Comparison of ENCODE assay signal across 13 cellular contexts in the genomic region with DNA sequence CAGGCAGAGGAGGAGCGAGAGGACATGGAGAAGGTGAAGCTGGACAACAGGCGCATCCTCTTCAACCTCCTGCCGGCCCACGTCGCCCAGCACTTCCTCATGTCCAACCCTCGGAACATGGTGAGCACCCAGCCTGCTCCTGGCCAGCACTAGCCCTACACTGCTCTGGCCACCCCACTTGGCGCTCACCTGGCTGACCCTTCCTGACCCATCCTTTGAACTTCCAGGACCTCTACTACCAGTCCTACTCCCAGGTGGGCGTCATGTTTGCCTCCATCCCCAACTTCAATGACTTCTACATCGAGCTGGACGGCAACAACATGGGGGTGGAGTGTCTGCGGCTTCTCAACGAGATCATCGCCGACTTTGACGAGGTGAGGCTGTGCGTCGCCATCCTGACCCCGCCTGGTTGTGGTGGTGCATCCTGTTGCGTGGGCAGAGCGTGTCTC.
"Had no signal": no experiment of that assay in that cellular context is flagged by ENCODE, and none has a peak within 500 bp of the region (broad histone marks: within the 10 kb centered on the region; RNA-seq: fewer than 3 reads in every experiment).

No MANE protein-coding gene starts in this region.

- H3K4me3 ChIP-seq: SJSA1, thoracic aorta, vagina had no signal

- H3K27me3 ChIP-seq: vagina had no signal

- H3K27ac ChIP-seq: foreskin keratinocyte, SJSA1, thoracic aorta, vagina had no signal

- DNase-seq: activated CD4-positive, alpha-beta T cell treated with anti-CD3 and anti-CD28 coated beads, Interleukin-2, amount 10 ng/mL, durations not matched to agents 7 days and 5 days; activated CD4-positive, CD25-positive, alpha-beta regulatory T cell; activated naive CD4-positive, alpha-beta T cell treated with anti-CD3 and anti-CD28 coated beads, Interleukin-2, amount 50 U/mL, for 16 hours; effector CD8-positive, alpha-beta T cell; foreskin keratinocyte; glutamatergic neuron; left cardiac atrium; right cardiac atrium; small intestine had no signal

- H3K4me1 Mint-ChIP-seq: activated CD4-positive, alpha-beta T cell treated with anti-CD3 and anti-CD28 coated beads, Interleukin-2, amount 10 ng/mL, durations not matched to agents 7 days and 5 days; stimulated activated naive CD8-positive, alpha-beta T cell treated with anti-CD3 and anti-CD28 coated beads, Interleukin-15, amount 100 ng/mL, for 72 hours had no signal

- H3K36me3 ChIP-seq: SJSA1, thoracic aorta, vagina had no signal

- H3K9me3 Mint-ChIP-seq: activated CD4-positive, alpha-beta T cell treated with anti-CD3 and anti-CD28 coated beads, Interleukin-2, amount 10 ng/mL, durations not matched to agents 7 days and 5 days; stimulated activated naive CD8-positive, alpha-beta T cell treated with anti-CD3 and anti-CD28 coated beads, Interleukin-15, amount 100 ng/mL, for 72 hours had no signal

- H3K27ac Mint-ChIP-seq: activated CD4-positive, alpha-beta T cell treated with anti-CD3 and anti-CD28 coated beads, Interleukin-2, amount 10 ng/mL, durations not matched to agents 7 days and 5 days; stimulated activated naive CD8-positive, alpha-beta T cell treated with anti-CD3 and anti-CD28 coated beads, Interleukin-15, amount 100 ng/mL, for 72 hours had no signal

- H3K4me1 ChIP-seq: foreskin keratinocyte, SJSA1 had no signal

- H3K4me3 Mint-ChIP-seq: activated CD4-positive, alpha-beta T cell treated with anti-CD3 and anti-CD28 coated beads, Interleukin-2, amount 10 ng/mL, durations not matched to agents 7 days and 5 days; stimulated activated naive CD8-positive, alpha-beta T cell treated with anti-CD3 and anti-CD28 coated beads, Interleukin-15, amount 100 ng/mL, for 72 hours had no signal

- H3K9me3 ChIP-seq: SJSA1, thoracic aorta, vagina had no signal
